In genomic region chr2:128408349-128409305, GRCh38 we compare ENCODE assay signal across 14 cellular contexts.
A peak's percentile ranks its signal among the peaks of the same experiment; 100 is the strongest.
DNase-seq lines count a peak whose midpoint lies in the region; ATAC-seq, FAIRE-seq and TF ChIP-seq lines count a peak whose summit lies in the region.
"Had no signal": no experiment of that assay in that cellular context is flagged by ENCODE, and none has a peak within 500 bp of the region (broad histone marks: within the 10 kb centered on the region; RNA-seq: fewer than 3 reads in every experiment).

No MANE protein-coding gene starts in this region.

- no peaks in the 10 kb centered on the region for H3K9me3 Mint-ChIP-seq in type B pancreatic cell

- no peaks in the 10 kb centered on the region for H3K36me3 Mint-ChIP-seq in type B pancreatic cell
- H3K36me3 Mint-ChIP-seq: activated naive CD8-positive, alpha-beta T cell had no signal

- TF ChIP-seq CTCF in mammary epithelial cell (conservative IDR thresholded peaks at IDR 0.05 in 1 of 2, IDR thresholded peaks at IDR 0.05 in 1 of 2; ENCODE audit: extremely low read depth in 1 of 2, insufficient read depth in 1 of 2, low read depth in 1 of 2, low read length in 2 of 2) (no peak), keratinocyte (optimal IDR thresholded peaks at IDR 0.05 in 1 of 3, IDR thresholded peaks at IDR 0.05 in 1 of 3, conservative IDR thresholded peaks at IDR 0.05 in 1 of 3; ENCODE audit: extremely low read depth in 1 of 3, insufficient read depth in 2 of 3, low read length in 3 of 3) (no peak), type B pancreatic cell (conservative IDR thresholded peaks at IDR 0.05) (no peak)

- WGBS in mammary epithelial cell (ENCODE audit: low coverage, missing lambda C conversion rate): 2% methylated on average over 6 of the region's 17 CpGs

- H3K4me3 ChIP-seq in mammary epithelial cell (replicated peaks in 1 of 3; ENCODE audit: insufficient read depth in 1 of 3, low read depth in 2 of 3, low read length in 3 of 3): no peak overlapping the region
- H3K4me3 ChIP-seq in keratinocyte (ENCODE audit: control insufficient read depth in 2 of 3, extremely low read depth in 1 of 3, insufficient read depth in 2 of 3, low read depth in 1 of 3, low read length in 3 of 3): peak overlapping the region in 1 of 3 experiments; percentile 11
- H3K4me3 ChIP-seq: heart left ventricle had no signal

- H2AFZ ChIP-seq in mammary epithelial cell (ENCODE audit: low read depth, low read length): peak overlapping the region; percentile 92
- H2AFZ ChIP-seq in keratinocyte (ENCODE audit: control insufficient read depth, low read length): peak overlapping the region; percentile 70

- no peaks in the 10 kb centered on the region for H3K36me3 ChIP-seq in mammary epithelial cell (ENCODE audit: insufficient read depth, low read length)
- no peaks in the 10 kb centered on the region for H3K36me3 ChIP-seq in keratinocyte (ENCODE audit: control insufficient read depth in 2 of 2, extremely low read depth in 1 of 2, insufficient read depth in 2 of 2, low read length in 2 of 2)
- H3K36me3 ChIP-seq: heart left ventricle, neutrophil had no signal

- FAIRE-seq in keratinocyte (lab: Jason Lieb, UNC): peak; percentile 60

- H3K27me3 ChIP-seq in mammary epithelial cell (ENCODE audit: insufficient read depth, low read length): no peaks in the 10 kb centered on the region
- no peaks in the 10 kb centered on the region for H3K27me3 ChIP-seq in keratinocyte (ENCODE audit: control insufficient read depth, extremely low read depth, insufficient read depth, low read length)
- H3K27me3 ChIP-seq: heart left ventricle, neutrophil had no signal

- peaks cover 29% of the 10 kb centered on the region for H3K4me1 ChIP-seq in mammary epithelial cell (ENCODE audit: insufficient read depth, low read length)
- peaks cover 19% of the 10 kb centered on the region for H3K4me1 ChIP-seq in keratinocyte (ENCODE audit: control insufficient read depth, extremely low read depth, insufficient read depth, low read length)

- intact Hi-C loops in mammary epithelial cell (cut with micrococcal nuclease): no loop called here

- H4K20me1 ChIP-seq in mammary epithelial cell (ENCODE audit: insufficient read depth, low read length) (no peaks in the 10 kb centered on the region), keratinocyte (ENCODE audit: control insufficient read depth, extremely low read depth, insufficient read depth, low read length) (no peaks in the 10 kb centered on the region)

- H3K4me2 ChIP-seq in mammary epithelial cell (ENCODE audit: insufficient read depth, low read depth, low read length) (peak overlapping the region; percentile 72), keratinocyte (ENCODE audit: control insufficient read depth, extremely low read depth, insufficient read depth, low read depth, low read length) (peak overlapping the region; percentile 48)

- H3K79me2 ChIP-seq in mammary epithelial cell (ENCODE audit: insufficient read depth, low read length) (no peaks in the 10 kb centered on the region), keratinocyte (ENCODE audit: control insufficient read depth, insufficient read depth, low read length) (no peaks in the 10 kb centered on the region)

- peak; percentile 37 for DNase-seq in activated CD8-positive, alpha-beta memory T cell treated with anti-CD3 and anti-CD28 coated beads for 24 hours
- DNase-seq in activated CD8-positive, alpha-beta memory T cell treated with anti-CD3 and anti-CD28 coated beads, Interleukin-2, amount 50 U/mL, for 48 hours: no peak
- peak; percentile 51 for DNase-seq in mammary epithelial cell
- DNase-seq in keratinocyte (ENCODE audit: low read depth, low spot score): no peak
- peak; percentile 62 for DNase-seq in type B pancreatic cell (ENCODE audit: extremely low spot score, unreplicated experiment)
- DNase-seq in NCI-H1694 (lab: John Stamatoyannopoulos, UW): no peak
- DNase-seq in Ammon's horn (ENCODE audit: low spot score): no peak
- DNase-seq: ACHN; activated CD4-positive, CD25-positive, alpha-beta regulatory T cell; NCI-H1694 treated with DMSO at 0.1 percent for 48 hours had no signal

- in situ Hi-C loops in mammary epithelial cell (cut with MboI; ENCODE audit: low sequenced_read_pairs in 2 of 2): no loop called here

- dilution Hi-C loops in mammary epithelial cell (cut with HindIII; ENCODE audit: low sequenced_read_pairs) (no loop called here), keratinocyte (cut with MboI; ENCODE audit: extremely low pct_ligation_motif_present, low sequenced_read_pairs) (no loop called here)

- no peaks in the 10 kb centered on the region for H3K9me3 ChIP-seq in mammary epithelial cell (replicated peaks; ENCODE audit: insufficient read depth, low read length)
- H3K9me3 ChIP-seq in keratinocyte (ENCODE audit: control insufficient read depth, low read depth, low read length): no peaks in the 10 kb centered on the region
- H3K9me3 ChIP-seq: heart left ventricle, neutrophil had no signal

- H3K27ac Mint-ChIP-seq in type B pancreatic cell: no peak overlapping the region
- H3K27ac Mint-ChIP-seq: activated naive CD8-positive, alpha-beta T cell had no signal

- ATAC-seq in HG02571 (IDR thresholded peaks at IDR 0.05; ENCODE audit: unreplicated experiment): no peak

- CTCF ChIA-PET in mammary epithelial cell (lab: Charles Lee; ENCODE audit: low non-redundant PET): no interaction called here

- no peaks in the 10 kb centered on the region for H3K9me1 ChIP-seq in keratinocyte (ENCODE audit: control insufficient read depth, extremely low read depth, insufficient read depth, low read length)

- no peaks in the 10 kb centered on the region for H3K27me3 Mint-ChIP-seq in type B pancreatic cell

- H3K4me3 Mint-ChIP-seq in type B pancreatic cell: no peak overlapping the region
- H3K4me3 Mint-ChIP-seq: activated naive CD8-positive, alpha-beta T cell had no signal

- H3K9ac ChIP-seq in mammary epithelial cell (ENCODE audit: insufficient read depth, low read length): no peak overlapping the region
- peak overlapping the region; percentile 19 for H3K9ac ChIP-seq in keratinocyte (ENCODE audit: control insufficient read depth, extremely low read depth, insufficient read depth, low read length)

- no peak overlapping the region for H3K27ac ChIP-seq in mammary epithelial cell (ENCODE audit: insufficient read depth, low read depth, low read length)
- peak overlapping the region; percentile 39 for H3K27ac ChIP-seq in keratinocyte (ENCODE audit: control insufficient read depth, insufficient read depth, low read length)
- H3K27ac ChIP-seq: heart left ventricle, neutrophil had no signal

- no TSS peak for BruUV-seq in mammary epithelial cell (replicated peaks; lab: Mats Ljungman, UMichigan)

- H3K4me1 Mint-ChIP-seq in type B pancreatic cell (ENCODE audit: unreplicated experiment): peaks cover 35% of the 10 kb centered on the region

Comparison
In these comparisons a context has a peak if more than half of its experiments do, and no peak if none do; other contexts are left out.
1. DNase-seq: peak in activated CD8-positive, alpha-beta memory T cell treated with anti-CD3 and anti-CD28 coated beads for 24 hours (single experiment), mammary epithelial cell (single experiment) and type B pancreatic cell (single experiment); none in activated CD8-positive, alpha-beta memory T cell treated with anti-CD3 and anti-CD28 coated beads, Interleukin-2, amount 50 U/mL, for 48 hours (single experiment), keratinocyte (single experiment), NCI-H1694 (single experiment) and Ammon's horn (single experiment).